7 cellular contexts compared by ENCODE assay signal in the genomic region with DNA sequence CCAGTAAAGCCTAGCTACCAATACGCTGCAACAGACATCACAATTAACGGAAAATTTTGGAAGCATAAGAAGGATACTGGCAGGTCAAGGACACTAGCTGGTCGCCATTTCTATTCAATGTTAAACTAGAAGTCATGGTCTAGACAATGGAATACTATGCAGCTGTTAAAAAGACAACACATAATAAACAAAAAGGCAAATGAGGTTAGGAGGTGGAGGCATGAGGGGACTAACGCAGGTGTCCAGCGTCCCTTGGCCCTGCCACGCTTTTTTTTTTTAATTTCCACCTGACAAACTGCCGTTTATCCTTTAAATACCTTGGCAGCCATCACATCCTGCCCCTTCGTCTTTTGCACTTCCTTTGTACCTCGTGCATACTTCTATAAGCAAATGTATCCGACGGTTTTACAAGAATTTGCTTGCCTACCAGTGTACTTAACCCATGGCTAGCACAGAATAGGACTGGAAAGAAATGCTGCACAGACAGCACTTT. TPM values are rescaled to one million over a fixed set of nuclear protein-coding genes. Genes with fewer than 3 reads are reported as not detected.
DNase-seq lines count a peak whose midpoint lies in the region; ATAC-seq and TF ChIP-seq lines count a peak whose summit lies in the region.

No MANE protein-coding gene starts in this region.

- TF ChIP-seq CTCF in GM20000 (IDR thresholded peaks at IDR 0.05; ENCODE audit: extremely low read depth, missing control alignments), result no peak

- no peak overlapping the region for H3K27ac Mint-ChIP-seq in activated CD8-positive, alpha-beta T cell treated with anti-CD3 and anti-CD28 coated beads, Interleukin-2, amount 10 ng/mL, durations not matched to agents 7 days and 5 days
- H3K27ac Mint-ChIP-seq in stimulated activated effector memory CD8-positive, alpha-beta T cell treated with anti-CD3 and anti-CD28 coated beads, Interleukin-12 subunit alpha, Interleukin-12 subunit beta, amount 100 ng/mL, for 72 hours, result peak overlapping the region; percentile 86

- DNase-seq in HEK293T (ENCODE audit: extremely low spot score) (no peak), GM20000 (ENCODE audit: low spot score) (no peak), NCI-H82 (lab: John Stamatoyannopoulos, UW) (no peak)
- DNase-seq in activated CD8-positive, alpha-beta T cell treated with anti-CD3 and anti-CD28 coated beads, Interleukin-2, amount 10 ng/mL, durations not matched to agents 7 days and 5 days, result no peak
- DNase-seq in stimulated activated effector memory CD8-positive, alpha-beta T cell treated with anti-CD3 and anti-CD28 coated beads, Interleukin-12 subunit alpha, Interleukin-12 subunit beta, amount 100 ng/mL, for 72 hours (ENCODE audit: low spot score in 2 of 2), result no peak

- peak overlapping the region; percentile 83 for H3K4me3 Mint-ChIP-seq in activated CD8-positive, alpha-beta T cell treated with anti-CD3 and anti-CD28 coated beads, Interleukin-2, amount 10 ng/mL, durations not matched to agents 7 days and 5 days
- peak overlapping the region; percentile 81 for H3K4me3 Mint-ChIP-seq in stimulated activated effector memory CD8-positive, alpha-beta T cell treated with anti-CD3 and anti-CD28 coated beads, Interleukin-12 subunit alpha, Interleukin-12 subunit beta, amount 100 ng/mL, for 72 hours

- no peaks in the 10 kb centered on the region for H3K36me3 Mint-ChIP-seq in activated CD8-positive, alpha-beta T cell treated with anti-CD3 and anti-CD28 coated beads, Interleukin-2, amount 10 ng/mL, durations not matched to agents 7 days and 5 days (ENCODE audit: low read depth)
- H3K36me3 Mint-ChIP-seq in stimulated activated effector memory CD8-positive, alpha-beta T cell treated with anti-CD3 and anti-CD28 coated beads, Interleukin-12 subunit alpha, Interleukin-12 subunit beta, amount 100 ng/mL, for 72 hours, result no peaks in the 10 kb centered on the region

- H3K4me3 ChIP-seq in iPS-11a (ENCODE audit: low read depth, low read length), result peak overlapping the region; percentile 70

- CTCF ChIA-PET in HEK293T (lab: Yijun Ruan, JAX), result no interaction called here
- CTCF ChIA-PET in activated CD8-positive, alpha-beta T cell treated with anti-CD3 and anti-CD28 coated beads, Interleukin-2, amount 10 ng/mL, durations not matched to agents 7 days and 5 days (lab: Charles Lee), result no interaction called here

- ATAC-seq in activated CD8-positive, alpha-beta T cell treated with anti-CD3 and anti-CD28 coated beads, Interleukin-2, amount 10 ng/mL, durations not matched to agents 7 days and 5 days, result no peak
- ATAC-seq in stimulated activated effector memory CD8-positive, alpha-beta T cell treated with anti-CD3 and anti-CD28 coated beads, Interleukin-12 subunit alpha, Interleukin-12 subunit beta, amount 100 ng/mL, for 72 hours, result no peak
- no peak for ATAC-seq in GM18519 (IDR thresholded peaks at IDR 0.05; ENCODE audit: low FRiP score, unreplicated experiment)

- peaks cover 4% of the 10 kb centered on the region for H3K4me1 Mint-ChIP-seq in activated CD8-positive, alpha-beta T cell treated with anti-CD3 and anti-CD28 coated beads, Interleukin-2, amount 10 ng/mL, durations not matched to agents 7 days and 5 days (ENCODE audit: low read depth)
- no peaks in the 10 kb centered on the region for H3K4me1 Mint-ChIP-seq in stimulated activated effector memory CD8-positive, alpha-beta T cell treated with anti-CD3 and anti-CD28 coated beads, Interleukin-12 subunit alpha, Interleukin-12 subunit beta, amount 100 ng/mL, for 72 hours

- POLR2A ChIA-PET in HEK293T (lab: Yijun Ruan, JAX), result interaction anchor here (1.1 kb wide), 1 partner anchor 204 kb away, joined by 3 read pairs; no protein-coding TSS in a partner anchor
- POLR2A ChIA-PET in activated CD8-positive, alpha-beta T cell treated with anti-CD3 and anti-CD28 coated beads, Interleukin-2, amount 10 ng/mL, durations not matched to agents 7 days and 5 days (lab: Charles Lee), result no interaction called here

- H3K9me3 Mint-ChIP-seq in activated CD8-positive, alpha-beta T cell treated with anti-CD3 and anti-CD28 coated beads, Interleukin-2, amount 10 ng/mL, durations not matched to agents 7 days and 5 days (ENCODE audit: insufficient read depth), result no peaks in the 10 kb centered on the region
- H3K9me3 Mint-ChIP-seq in stimulated activated effector memory CD8-positive, alpha-beta T cell treated with anti-CD3 and anti-CD28 coated beads, Interleukin-12 subunit alpha, Interleukin-12 subunit beta, amount 100 ng/mL, for 72 hours, result no peaks in the 10 kb centered on the region

- H3K27me3 Mint-ChIP-seq in activated CD8-positive, alpha-beta T cell treated with anti-CD3 and anti-CD28 coated beads, Interleukin-2, amount 10 ng/mL, durations not matched to agents 7 days and 5 days (ENCODE audit: low read depth), result peaks cover 46% of the 10 kb centered on the region

TF ChIP-seq in HEK293T, 16 proteins besides CTCF, POLR2A, EP300 and RAD21:
- TF ChIP-seq ZNF384 (IDR thresholded peaks at IDR 0.05), result no peak
- TF ChIP-seq TARDBP (IDR thresholded peaks at IDR 0.05), result no peak
- TF ChIP-seq FOXA1 (IDR thresholded peaks at IDR 0.05), result no peak
- TF ChIP-seq BHLHE40 (IDR thresholded peaks at IDR 0.05; ENCODE audit: borderline replicate concordance), result no peak
- no peak for TF ChIP-seq ARNT (IDR thresholded peaks at IDR 0.05)
- TF ChIP-seq HDGF (IDR thresholded peaks at IDR 0.05; ENCODE audit: borderline replicate concordance), result no peak
- TF ChIP-seq SUZ12 (IDR thresholded peaks at IDR 0.05), result no peak
- peak; percentile 69 for TF ChIP-seq L3MBTL2 (conservative IDR thresholded peaks at IDR 0.05)

RNA-seq across cellular contexts. Expression of a gene that starts 0.7 kb away (rescaled TPM):
- under 1 TPM; 0.40 to 0.60 TPM for total RNA-seq in activated CD8-positive, alpha-beta T cell treated with anti-CD3 and anti-CD28 coated beads, Interleukin-2, amount 10 ng/mL, durations not matched to agents 7 days and 5 days
